Comparison of ENCODE assay signal across 8 cellular contexts in genomic region chr6:15504581-15505350, GRCh38.
A peak's percentile ranks its signal among the peaks of the same experiment; 100 is the strongest.
DNase-seq lines count a peak whose midpoint lies in the region; ATAC-seq and TF ChIP-seq lines count a peak whose summit lies in the region.

No MANE protein-coding gene starts in this region.

- peak overlapping the region; percentile 58 for H3K4me3 ChIP-seq in coronary artery

- no peak for TF ChIP-seq CTCF in coronary artery (IDR thresholded peaks at IDR 0.05)

- ATAC-seq in GM18502 (IDR thresholded peaks at IDR 0.05; ENCODE audit: poor library complexity, unreplicated experiment) (no peak), GM21526 (IDR thresholded peaks at IDR 0.05; ENCODE audit: low FRiP score, unreplicated experiment) (no peak)

- peak overlapping the region in 1 of 2 donors; percentile 76 for H3K27ac ChIP-seq in coronary artery

- DNase-seq in EL, result peak; percentile 98
- DNase-seq in NCI-H226, result peak; percentile 90
- no peak for DNase-seq in coronary artery (ENCODE audit: low spot score)
- DNase-seq in lung microvascular endothelial cell (ENCODE audit: low read depth in 2 of 2), result peak; percentile 97 to 99
- peak; percentile 76 for DNase-seq in ureter (ENCODE audit: low spot score)
- no peak for DNase-seq in stimulated activated CD4-positive, alpha-beta T cell treated with anti-CD3 and anti-CD28 coated beads, Interleukin-2, amount 100 ng/mL, for 24 hours

Comparison
In these comparisons a context has a peak if more than half of its experiments do, and no peak if none do; other contexts are left out.
1. DNase-seq: peak in EL (single experiment), NCI-H226 (single experiment), lung microvascular endothelial cell (2 of 2) and ureter (single experiment); none in coronary artery (single experiment) and stimulated activated CD4-positive, alpha-beta T cell treated with anti-CD3 and anti-CD28 coated beads, Interleukin-2, amount 100 ng/mL, for 24 hours (0 of 2).